3 cellular contexts compared by ENCODE assay signal in the genomic region with DNA sequence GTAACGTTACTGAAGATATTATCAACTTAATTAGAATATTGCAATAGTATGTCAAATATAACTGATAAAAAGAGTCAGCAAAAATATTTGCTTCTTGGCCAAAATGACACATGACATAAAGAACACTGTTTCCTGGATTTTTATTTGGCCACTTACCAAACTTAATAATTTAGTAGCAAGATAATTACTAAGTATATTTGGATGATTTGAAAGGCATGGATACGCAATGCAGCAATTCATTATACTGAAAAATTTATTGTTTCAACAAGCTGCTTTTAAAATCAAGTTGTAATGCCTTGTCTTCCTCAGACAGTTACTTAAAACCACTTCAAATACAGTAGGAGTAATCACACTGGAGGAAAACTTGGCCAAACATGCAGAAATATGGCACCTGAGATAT.
TF ChIP-seq lines count a peak whose summit lies in the region.

No MANE protein-coding gene starts in this region.

TF ChIP-seq in GM23338, 12 proteins besides CTCF, POLR2A, EP300 and RAD21 (continued from another document and continues in another):
- no peak for TF ChIP-seq CREB1 (CRISPR knock-in tag; IDR thresholded peaks at IDR 0.05; ENCODE audit: low read depth)
- TF ChIP-seq POLR2AphosphoS5 (IDR thresholded peaks at IDR 0.05; ENCODE audit: low read depth): no peak
- TF ChIP-seq ZNF331 (CRISPR knock-in tag; IDR thresholded peaks at IDR 0.05; ENCODE audit: low read depth): no peak
- TF ChIP-seq NANOG (IDR thresholded peaks at IDR 0.05; ENCODE audit: borderline replicate concordance): no peak
- TF ChIP-seq ZNF462 (CRISPR knock-in tag; IDR thresholded peaks at IDR 0.05): no peak
- TF ChIP-seq JUNB (IDR thresholded peaks at IDR 0.05; ENCODE audit: unreplicated experiment): no peak
- no peak for TF ChIP-seq STAT1 (IDR thresholded peaks at IDR 0.05; ENCODE audit: unreplicated experiment)
- TF ChIP-seq ZNF114 (CRISPR knock-in tag; IDR thresholded peaks at IDR 0.05): no peak

TF ChIP-seq in WTC11, 78 proteins besides CTCF, POLR2A, EP300 and RAD21 (continued from another document):
- TF ChIP-seq OVOL2 (CRISPR knock-in tag; IDR thresholded peaks at IDR 0.05; ENCODE audit: borderline replicate concordance): no peak
TF ChIP-seq in WTC11: peak in this region for 0.

TF ChIP-seq in HepG2, 621 proteins besides CTCF, POLR2A, EP300 and RAD21 (continued from another document):
- TF ChIP-seq ZNF790 (CRISPR knock-in tag; IDR thresholded peaks at IDR 0.05; ENCODE audit: borderline replicate concordance) (no peak), LCORL (IDR thresholded peaks at IDR 0.05) (no peak), LCORL (CRISPR knock-in tag; IDR thresholded peaks at IDR 0.05) (no peak), SNRNP70 (IDR thresholded peaks at IDR 0.05; ENCODE audit: low read depth, low read length) (no peak), ZNF24 (IDR thresholded peaks at IDR 0.05) (no peak), MXD4 (CRISPR knock-in tag; IDR thresholded peaks at IDR 0.05) (no peak)
- TF ChIP-seq, protein P1, sequence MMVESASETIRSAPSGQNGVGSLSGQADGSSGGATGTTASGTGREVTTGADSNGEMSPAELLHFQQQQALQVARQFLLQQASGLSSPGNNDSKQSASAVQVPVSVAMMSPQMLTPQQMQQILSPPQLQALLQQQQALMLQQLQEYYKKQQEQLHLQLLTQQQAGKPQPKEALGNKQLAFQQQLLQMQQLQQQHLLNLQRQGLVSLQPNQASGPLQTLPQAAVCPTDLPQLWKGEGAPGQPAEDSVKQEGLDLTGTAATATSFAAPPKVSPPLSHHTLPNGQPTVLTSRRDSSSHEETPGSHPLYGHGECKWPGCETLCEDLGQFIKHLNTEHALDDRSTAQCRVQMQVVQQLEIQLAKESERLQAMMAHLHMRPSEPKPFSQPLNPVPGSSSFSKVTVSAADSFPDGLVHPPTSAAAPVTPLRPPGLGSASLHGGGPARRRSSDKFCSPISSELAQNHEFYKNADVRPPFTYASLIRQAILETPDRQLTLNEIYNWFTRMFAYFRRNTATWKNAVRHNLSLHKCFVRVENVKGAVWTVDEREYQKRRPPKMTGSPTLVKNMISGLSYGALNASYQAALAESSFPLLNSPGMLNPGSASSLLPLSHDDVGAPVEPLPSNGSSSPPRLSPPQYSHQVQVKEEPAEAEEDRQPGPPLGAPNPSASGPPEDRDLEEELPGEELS (CRISPR knock-in tag; IDR thresholded peaks at IDR 0.05): no peak
TF ChIP-seq in HepG2: peak in this region for 0.
